In the genomic region with DNA sequence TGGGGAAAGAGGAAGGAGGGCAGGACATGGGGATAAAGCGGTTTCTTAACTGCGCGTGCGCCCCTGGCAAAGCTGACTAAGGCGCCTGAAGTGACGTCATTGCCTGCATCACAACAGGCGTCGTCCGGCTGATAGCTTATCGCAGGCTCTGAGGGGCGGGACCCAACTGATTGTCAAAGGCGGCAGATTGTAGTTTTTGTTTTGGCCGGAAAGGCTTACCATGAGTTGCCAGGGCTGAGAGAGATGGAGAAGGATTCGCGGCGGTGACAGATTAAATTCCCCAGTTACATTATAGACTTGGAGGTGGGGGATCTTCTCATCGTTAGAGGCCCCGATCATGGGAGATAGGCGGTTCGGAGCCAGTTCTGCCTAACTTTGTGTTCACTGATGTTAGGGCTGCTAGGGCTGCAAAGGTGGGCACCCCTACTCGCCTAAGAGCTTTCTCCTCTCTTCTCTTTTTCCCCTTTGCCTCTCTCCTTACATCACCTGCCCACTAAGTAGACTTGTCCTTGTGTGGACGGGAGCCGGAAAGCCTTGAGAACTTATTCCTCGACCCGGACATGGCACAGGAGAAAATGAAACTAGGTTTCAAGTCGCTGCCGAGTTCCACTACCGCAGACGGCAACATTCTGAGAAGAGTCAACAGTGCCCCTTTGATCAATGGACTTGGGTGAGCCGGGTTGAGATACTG, we compare ENCODE assay signal across 1 cellular context.
TF ChIP-seq lines count a peak whose summit lies in the region.

No MANE protein-coding gene starts in this region.

TF ChIP-seq in K562, 482 proteins besides CTCF, POLR2A, EP300 and RAD21 (continued from another document and continues in another):
- TF ChIP-seq, protein P1, sequence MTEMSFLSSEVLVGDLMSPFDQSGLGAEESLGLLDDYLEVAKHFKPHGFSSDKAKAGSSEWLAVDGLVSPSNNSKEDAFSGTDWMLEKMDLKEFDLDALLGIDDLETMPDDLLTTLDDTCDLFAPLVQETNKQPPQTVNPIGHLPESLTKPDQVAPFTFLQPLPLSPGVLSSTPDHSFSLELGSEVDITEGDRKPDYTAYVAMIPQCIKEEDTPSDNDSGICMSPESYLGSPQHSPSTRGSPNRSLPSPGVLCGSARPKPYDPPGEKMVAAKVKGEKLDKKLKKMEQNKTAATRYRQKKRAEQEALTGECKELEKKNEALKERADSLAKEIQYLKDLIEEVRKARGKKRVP (CRISPR knock-in tag; IDR thresholded peaks at IDR 0.05), result no peak
- peak; percentile 19; the same call in 1 of the 2 replicates for TF ChIP-seq CTBP1 (IDR thresholded peaks at IDR 0.05; ENCODE audit: borderline replicate concordance)
- no peak for TF ChIP-seq MTA2 (IDR thresholded peaks at IDR 0.05; ENCODE audit: low read depth)
- TF ChIP-seq HNRNPUL1 (IDR thresholded peaks at IDR 0.05; ENCODE audit: low read length), result no peak
- TF ChIP-seq CSDE1 (IDR thresholded peaks at IDR 0.05), result no peak
- peak; percentile 36; the same call in 1 of the 2 replicates for TF ChIP-seq FOSL1 (tag; conservative IDR thresholded peaks at IDR 0.05)
- TF ChIP-seq, protein P2, sequence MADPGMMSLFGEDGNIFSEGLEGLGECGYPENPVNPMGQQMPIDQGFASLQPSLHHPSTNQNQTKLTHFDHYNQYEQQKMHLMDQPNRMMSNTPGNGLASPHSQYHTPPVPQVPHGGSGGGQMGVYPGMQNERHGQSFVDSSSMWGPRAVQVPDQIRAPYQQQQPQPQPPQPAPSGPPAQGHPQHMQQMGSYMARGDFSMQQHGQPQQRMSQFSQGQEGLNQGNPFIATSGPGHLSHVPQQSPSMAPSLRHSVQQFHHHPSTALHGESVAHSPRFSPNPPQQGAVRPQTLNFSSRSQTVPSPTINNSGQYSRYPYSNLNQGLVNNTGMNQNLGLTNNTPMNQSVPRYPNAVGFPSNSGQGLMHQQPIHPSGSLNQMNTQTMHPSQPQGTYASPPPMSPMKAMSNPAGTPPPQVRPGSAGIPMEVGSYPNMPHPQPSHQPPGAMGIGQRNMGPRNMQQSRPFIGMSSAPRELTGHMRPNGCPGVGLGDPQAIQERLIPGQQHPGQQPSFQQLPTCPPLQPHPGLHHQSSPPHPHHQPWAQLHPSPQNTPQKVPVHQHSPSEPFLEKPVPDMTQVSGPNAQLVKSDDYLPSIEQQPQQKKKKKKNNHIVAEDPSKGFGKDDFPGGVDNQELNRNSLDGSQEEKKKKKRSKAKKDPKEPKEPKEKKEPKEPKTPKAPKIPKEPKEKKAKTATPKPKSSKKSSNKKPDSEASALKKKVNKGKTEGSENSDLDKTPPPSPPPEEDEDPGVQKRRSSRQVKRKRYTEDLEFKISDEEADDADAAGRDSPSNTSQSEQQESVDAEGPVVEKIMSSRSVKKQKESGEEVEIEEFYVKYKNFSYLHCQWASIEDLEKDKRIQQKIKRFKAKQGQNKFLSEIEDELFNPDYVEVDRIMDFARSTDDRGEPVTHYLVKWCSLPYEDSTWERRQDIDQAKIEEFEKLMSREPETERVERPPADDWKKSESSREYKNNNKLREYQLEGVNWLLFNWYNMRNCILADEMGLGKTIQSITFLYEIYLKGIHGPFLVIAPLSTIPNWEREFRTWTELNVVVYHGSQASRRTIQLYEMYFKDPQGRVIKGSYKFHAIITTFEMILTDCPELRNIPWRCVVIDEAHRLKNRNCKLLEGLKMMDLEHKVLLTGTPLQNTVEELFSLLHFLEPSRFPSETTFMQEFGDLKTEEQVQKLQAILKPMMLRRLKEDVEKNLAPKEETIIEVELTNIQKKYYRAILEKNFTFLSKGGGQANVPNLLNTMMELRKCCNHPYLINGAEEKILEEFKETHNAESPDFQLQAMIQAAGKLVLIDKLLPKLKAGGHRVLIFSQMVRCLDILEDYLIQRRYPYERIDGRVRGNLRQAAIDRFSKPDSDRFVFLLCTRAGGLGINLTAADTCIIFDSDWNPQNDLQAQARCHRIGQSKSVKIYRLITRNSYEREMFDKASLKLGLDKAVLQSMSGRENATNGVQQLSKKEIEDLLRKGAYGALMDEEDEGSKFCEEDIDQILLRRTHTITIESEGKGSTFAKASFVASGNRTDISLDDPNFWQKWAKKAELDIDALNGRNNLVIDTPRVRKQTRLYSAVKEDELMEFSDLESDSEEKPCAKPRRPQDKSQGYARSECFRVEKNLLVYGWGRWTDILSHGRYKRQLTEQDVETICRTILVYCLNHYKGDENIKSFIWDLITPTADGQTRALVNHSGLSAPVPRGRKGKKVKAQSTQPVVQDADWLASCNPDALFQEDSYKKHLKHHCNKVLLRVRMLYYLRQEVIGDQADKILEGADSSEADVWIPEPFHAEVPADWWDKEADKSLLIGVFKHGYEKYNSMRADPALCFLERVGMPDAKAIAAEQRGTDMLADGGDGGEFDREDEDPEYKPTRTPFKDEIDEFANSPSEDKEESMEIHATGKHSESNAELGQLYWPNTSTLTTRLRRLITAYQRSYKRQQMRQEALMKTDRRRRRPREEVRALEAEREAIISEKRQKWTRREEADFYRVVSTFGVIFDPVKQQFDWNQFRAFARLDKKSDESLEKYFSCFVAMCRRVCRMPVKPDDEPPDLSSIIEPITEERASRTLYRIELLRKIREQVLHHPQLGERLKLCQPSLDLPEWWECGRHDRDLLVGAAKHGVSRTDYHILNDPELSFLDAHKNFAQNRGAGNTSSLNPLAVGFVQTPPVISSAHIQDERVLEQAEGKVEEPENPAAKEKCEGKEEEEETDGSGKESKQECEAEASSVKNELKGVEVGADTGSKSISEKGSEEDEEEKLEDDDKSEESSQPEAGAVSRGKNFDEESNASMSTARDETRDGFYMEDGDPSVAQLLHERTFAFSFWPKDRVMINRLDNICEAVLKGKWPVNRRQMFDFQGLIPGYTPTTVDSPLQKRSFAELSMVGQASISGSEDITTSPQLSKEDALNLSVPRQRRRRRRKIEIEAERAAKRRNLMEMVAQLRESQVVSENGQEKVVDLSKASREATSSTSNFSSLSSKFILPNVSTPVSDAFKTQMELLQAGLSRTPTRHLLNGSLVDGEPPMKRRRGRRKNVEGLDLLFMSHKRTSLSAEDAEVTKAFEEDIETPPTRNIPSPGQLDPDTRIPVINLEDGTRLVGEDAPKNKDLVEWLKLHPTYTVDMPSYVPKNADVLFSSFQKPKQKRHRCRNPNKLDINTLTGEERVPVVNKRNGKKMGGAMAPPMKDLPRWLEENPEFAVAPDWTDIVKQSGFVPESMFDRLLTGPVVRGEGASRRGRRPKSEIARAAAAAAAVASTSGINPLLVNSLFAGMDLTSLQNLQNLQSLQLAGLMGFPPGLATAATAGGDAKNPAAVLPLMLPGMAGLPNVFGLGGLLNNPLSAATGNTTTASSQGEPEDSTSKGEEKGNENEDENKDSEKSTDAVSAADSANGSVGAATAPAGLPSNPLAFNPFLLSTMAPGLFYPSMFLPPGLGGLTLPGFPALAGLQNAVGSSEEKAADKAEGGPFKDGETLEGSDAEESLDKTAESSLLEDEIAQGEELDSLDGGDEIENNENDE (IDR thresholded peaks at IDR 0.05; ENCODE audit: low read depth, low read length), result no peak
- TF ChIP-seq SUPT5H (IDR thresholded peaks at IDR 0.05), result no peak; the same call in 1 of the 2 replicates
- TF ChIP-seq ETV5 (CRISPR knock-in tag; IDR thresholded peaks at IDR 0.05; ENCODE audit: low read depth), result 0 out of 2 replicates have a peak, but pooled peaks have one; percentile 54
- TF ChIP-seq MTA3 (IDR thresholded peaks at IDR 0.05; ENCODE audit: borderline replicate concordance), result peak; percentile 74; the same call in 1 of the 2 replicates
- TF ChIP-seq ZNF444 (CRISPR knock-in tag; IDR thresholded peaks at IDR 0.05), result no peak
- TF ChIP-seq, protein P3, sequence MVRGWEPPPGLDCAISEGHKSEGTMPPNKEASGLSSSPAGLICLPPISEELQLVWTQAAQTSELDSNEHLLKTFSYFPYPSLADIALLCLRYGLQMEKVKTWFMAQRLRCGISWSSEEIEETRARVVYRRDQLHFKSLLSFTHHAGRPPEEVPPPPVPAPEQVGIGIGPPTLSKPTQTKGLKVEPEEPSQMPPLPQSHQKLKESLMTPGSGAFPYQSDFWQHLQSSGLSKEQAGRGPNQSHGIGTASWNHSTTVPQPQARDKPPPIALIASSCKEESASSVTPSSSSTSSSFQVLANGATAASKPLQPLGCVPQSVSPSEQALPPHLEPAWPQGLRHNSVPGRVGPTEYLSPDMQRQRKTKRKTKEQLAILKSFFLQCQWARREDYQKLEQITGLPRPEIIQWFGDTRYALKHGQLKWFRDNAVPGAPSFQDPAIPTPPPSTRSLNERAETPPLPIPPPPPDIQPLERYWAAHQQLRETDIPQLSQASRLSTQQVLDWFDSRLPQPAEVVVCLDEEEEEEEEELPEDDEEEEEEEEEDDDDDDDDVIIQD (CRISPR knock-in tag; IDR thresholded peaks at IDR 0.05), result no peak
- no peak for TF ChIP-seq ESRRB (CRISPR knock-in tag; IDR thresholded peaks at IDR 0.05; ENCODE audit: borderline replicate concordance)
- TF ChIP-seq ZSCAN32 (CRISPR knock-in tag; IDR thresholded peaks at IDR 0.05), result no peak
- TF ChIP-seq, protein P4, sequence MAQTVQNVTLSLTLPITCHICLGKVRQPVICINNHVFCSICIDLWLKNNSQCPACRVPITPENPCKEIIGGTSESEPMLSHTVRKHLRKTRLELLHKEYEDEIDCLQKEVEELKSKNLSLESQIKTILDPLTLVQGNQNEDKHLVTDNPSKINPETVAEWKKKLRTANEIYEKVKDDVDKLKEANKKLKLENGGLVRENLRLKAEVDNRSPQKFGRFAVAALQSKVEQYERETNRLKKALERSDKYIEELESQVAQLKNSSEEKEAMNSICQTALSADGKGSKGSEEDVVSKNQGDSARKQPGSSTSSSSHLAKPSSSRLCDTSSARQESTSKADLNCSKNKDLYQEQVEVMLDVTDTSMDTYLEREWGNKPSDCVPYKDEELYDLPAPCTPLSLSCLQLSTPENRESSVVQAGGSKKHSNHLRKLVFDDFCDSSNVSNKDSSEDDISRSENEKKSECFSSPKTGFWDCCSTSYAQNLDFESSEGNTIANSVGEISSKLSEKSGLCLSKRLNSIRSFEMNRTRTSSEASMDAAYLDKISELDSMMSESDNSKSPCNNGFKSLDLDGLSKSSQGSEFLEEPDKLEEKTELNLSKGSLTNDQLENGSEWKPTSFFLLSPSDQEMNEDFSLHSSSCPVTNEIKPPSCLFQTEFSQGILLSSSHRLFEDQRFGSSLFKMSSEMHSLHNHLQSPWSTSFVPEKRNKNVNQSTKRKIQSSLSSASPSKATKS (CRISPR knock-in tag; IDR thresholded peaks at IDR 0.05), result no peak
- TF ChIP-seq SOX6 (IDR thresholded peaks at IDR 0.05), result peak; percentile 83
- no peak for TF ChIP-seq TRIM28 (IDR thresholded peaks at IDR 0.05)
- peak in 1 of 2 experiments; percentile 58; a peak in 1 of 4 replicates for TF ChIP-seq SIN3A (IDR thresholded peaks at IDR 0.05; ENCODE audit: borderline replicate concordance in 2 of 2, control insufficient read depth in 1 of 2, low read depth in 2 of 2, low read length in 2 of 2)
- TF ChIP-seq, protein P5, sequence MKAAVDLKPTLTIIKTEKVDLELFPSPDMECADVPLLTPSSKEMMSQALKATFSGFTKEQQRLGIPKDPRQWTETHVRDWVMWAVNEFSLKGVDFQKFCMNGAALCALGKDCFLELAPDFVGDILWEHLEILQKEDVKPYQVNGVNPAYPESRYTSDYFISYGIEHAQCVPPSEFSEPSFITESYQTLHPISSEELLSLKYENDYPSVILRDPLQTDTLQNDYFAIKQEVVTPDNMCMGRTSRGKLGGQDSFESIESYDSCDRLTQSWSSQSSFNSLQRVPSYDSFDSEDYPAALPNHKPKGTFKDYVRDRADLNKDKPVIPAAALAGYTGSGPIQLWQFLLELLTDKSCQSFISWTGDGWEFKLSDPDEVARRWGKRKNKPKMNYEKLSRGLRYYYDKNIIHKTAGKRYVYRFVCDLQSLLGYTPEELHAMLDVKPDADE (conservative IDR thresholded peaks at IDR 0.05; ENCODE audit: control insufficient read depth, low read depth, low read length), result 0 out of 2 replicates have a peak, but pooled peaks have one; percentile 24
- no peak for TF ChIP-seq HNRNPL (IDR thresholded peaks at IDR 0.05; ENCODE audit: low read depth, low read length)
- peak; percentile 54; the same call in 1 of the 2 replicates for TF ChIP-seq HCFC1 (IDR thresholded peaks at IDR 0.05; ENCODE audit: low read depth, low read length)
- no peak for TF ChIP-seq NR3C1 (CRISPR knock-in tag; IDR thresholded peaks at IDR 0.05)
- TF ChIP-seq ZZZ3 (IDR thresholded peaks at IDR 0.05), result no peak
- TF ChIP-seq, protein P6, sequence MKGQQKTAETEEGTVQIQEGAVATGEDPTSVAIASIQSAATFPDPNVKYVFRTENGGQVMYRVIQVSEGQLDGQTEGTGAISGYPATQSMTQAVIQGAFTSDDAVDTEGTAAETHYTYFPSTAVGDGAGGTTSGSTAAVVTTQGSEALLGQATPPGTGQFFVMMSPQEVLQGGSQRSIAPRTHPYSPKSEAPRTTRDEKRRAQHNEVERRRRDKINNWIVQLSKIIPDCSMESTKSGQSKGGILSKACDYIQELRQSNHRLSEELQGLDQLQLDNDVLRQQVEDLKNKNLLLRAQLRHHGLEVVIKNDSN (CRISPR knock-in tag; IDR thresholded peaks at IDR 0.05), result no peak
- TF ChIP-seq RBM14 (IDR thresholded peaks at IDR 0.05; ENCODE audit: borderline replicate concordance, insufficient read depth, low read depth, low read length), result no peak
- no peak for TF ChIP-seq ILF3 (IDR thresholded peaks at IDR 0.05; ENCODE audit: borderline replicate concordance)
- no peak for TF ChIP-seq HDAC2 (IDR thresholded peaks at IDR 0.05)
- no peak for TF ChIP-seq TGIF2 (CRISPR knock-in tag; IDR thresholded peaks at IDR 0.05)
- TF ChIP-seq OTX1 (CRISPR knock-in tag; IDR thresholded peaks at IDR 0.05), result no peak
- no peak for TF ChIP-seq ZNF212 (CRISPR knock-in tag; IDR thresholded peaks at IDR 0.05)
- TF ChIP-seq, protein P7, sequence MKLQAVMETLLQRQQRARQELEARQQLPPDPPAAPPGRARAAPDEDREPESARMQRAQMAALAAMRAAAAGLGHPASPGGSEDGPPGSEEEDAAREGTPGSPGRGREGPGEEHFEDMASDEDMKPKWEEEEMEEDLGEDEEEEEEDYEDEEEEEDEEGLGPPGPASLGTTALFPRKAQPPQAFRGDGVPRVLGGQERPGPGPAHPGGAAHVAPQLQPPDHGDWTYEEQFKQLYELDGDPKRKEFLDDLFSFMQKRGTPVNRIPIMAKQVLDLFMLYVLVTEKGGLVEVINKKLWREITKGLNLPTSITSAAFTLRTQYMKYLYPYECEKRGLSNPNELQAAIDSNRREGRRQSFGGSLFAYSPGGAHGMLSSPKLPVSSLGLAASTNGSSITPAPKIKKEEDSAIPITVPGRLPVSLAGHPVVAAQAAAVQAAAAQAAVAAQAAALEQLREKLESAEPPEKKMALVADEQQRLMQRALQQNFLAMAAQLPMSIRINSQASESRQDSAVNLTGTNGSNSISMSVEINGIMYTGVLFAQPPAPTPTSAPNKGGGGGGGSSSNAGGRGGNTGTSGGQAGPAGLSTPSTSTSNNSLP (IDR thresholded peaks at IDR 0.05; ENCODE audit: borderline replicate concordance, low read depth, low read length), result no peak
- TF ChIP-seq MEIS2 (IDR thresholded peaks at IDR 0.05; ENCODE audit: partially characterized antibody), result peak; percentile 47
- TF ChIP-seq ELF2 (CRISPR knock-in tag; IDR thresholded peaks at IDR 0.05), result no peak
- 0 out of 4 replicates have a peak, but pooled peaks of 1 of the 2 experiments have one; percentile 30 for TF ChIP-seq TRIM24 (IDR thresholded peaks at IDR 0.05)
- TF ChIP-seq L3MBTL2 (IDR thresholded peaks at IDR 0.05), result 0 out of 2 replicates have a peak, but pooled peaks have one; percentile 12
- no peak for TF ChIP-seq FOXJ3 (CRISPR knock-in tag; IDR thresholded peaks at IDR 0.05)
- TF ChIP-seq, protein P8, sequence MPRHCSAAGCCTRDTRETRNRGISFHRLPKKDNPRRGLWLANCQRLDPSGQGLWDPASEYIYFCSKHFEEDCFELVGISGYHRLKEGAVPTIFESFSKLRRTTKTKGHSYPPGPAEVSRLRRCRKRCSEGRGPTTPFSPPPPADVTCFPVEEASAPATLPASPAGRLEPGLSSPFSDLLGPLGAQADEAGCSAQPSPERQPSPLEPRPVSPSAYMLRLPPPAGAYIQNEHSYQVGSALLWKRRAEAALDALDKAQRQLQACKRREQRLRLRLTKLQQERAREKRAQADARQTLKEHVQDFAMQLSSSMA (CRISPR knock-in tag; IDR thresholded peaks at IDR 0.05), result no peak
- TF ChIP-seq CXXC5 (CRISPR knock-in tag; IDR thresholded peaks at IDR 0.05), result peak; percentile 67
- TF ChIP-seq TCFL5 (CRISPR knock-in tag; conservative IDR thresholded peaks at IDR 0.05), result no peak
- no peak for TF ChIP-seq DDX20 (tag; IDR thresholded peaks at IDR 0.05; ENCODE audit: low read depth)
